1 cellular context compared by ENCODE assay signal in the genomic region with DNA sequence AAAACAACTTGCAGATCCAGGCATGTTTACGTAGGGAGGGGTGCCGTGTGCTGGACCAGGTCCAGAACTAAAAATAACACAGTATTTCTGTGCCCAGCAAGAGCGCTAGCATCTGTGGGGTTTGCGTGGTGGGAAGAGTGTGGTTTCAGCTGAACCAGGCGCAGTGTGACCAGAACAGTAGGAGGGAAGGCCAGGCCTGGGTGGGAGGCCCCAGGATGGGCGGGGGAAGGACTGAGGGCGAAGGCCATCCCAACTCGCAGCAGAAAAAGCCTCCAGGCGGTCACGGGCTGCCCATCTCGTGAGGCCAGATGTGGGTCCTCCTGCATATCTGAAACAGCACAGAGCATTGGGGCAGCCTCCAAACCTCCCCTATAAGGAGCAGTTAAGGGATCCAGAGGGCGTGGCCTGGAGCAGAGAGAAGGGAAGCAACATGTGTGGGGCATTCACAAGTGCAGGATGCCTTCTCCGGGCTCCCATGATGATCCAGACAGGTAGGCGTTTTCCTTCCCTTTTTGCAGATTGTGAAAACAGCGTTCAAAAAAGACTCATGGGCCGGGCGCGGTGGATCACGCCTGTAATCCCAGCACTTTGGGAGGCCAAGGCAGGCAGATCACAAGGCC.
TF ChIP-seq lines count a peak whose summit lies in the region.

No MANE protein-coding gene starts in this region.

TF ChIP-seq in HepG2, 621 proteins besides CTCF, POLR2A, EP300 and RAD21 (continued from another document and continues in another):
- TF ChIP-seq, protein P1, sequence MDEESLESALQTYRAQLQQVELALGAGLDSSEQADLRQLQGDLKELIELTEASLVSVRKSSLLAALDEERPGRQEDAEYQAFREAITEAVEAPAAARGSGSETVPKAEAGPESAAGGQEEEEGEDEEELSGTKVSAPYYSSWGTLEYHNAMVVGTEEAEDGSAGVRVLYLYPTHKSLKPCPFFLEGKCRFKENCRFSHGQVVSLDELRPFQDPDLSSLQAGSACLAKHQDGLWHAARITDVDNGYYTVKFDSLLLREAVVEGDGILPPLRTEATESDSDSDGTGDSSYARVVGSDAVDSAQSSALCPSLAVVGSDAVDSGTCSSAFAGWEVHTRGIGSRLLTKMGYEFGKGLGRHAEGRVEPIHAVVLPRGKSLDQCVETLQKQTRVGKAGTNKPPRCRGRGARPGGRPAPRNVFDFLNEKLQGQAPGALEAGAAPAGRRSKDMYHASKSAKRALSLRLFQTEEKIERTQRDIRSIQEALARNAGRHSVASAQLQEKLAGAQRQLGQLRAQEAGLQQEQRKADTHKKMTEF (CRISPR knock-in tag; IDR thresholded peaks at IDR 0.05), result no peak; the same call in 1 of the 2 replicates
- TF ChIP-seq, protein P2, sequence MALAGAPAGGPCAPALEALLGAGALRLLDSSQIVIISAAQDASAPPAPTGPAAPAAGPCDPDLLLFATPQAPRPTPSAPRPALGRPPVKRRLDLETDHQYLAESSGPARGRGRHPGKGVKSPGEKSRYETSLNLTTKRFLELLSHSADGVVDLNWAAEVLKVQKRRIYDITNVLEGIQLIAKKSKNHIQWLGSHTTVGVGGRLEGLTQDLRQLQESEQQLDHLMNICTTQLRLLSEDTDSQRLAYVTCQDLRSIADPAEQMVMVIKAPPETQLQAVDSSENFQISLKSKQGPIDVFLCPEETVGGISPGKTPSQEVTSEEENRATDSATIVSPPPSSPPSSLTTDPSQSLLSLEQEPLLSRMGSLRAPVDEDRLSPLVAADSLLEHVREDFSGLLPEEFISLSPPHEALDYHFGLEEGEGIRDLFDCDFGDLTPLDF (CRISPR knock-in tag; IDR thresholded peaks at IDR 0.05), result no peak
- TF ChIP-seq, protein P3, sequence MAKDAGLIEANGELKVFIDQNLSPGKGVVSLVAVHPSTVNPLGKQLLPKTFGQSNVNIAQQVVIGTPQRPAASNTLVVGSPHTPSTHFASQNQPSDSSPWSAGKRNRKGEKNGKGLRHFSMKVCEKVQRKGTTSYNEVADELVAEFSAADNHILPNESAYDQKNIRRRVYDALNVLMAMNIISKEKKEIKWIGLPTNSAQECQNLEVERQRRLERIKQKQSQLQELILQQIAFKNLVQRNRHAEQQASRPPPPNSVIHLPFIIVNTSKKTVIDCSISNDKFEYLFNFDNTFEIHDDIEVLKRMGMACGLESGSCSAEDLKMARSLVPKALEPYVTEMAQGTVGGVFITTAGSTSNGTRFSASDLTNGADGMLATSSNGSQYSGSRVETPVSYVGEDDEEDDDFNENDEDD (CRISPR knock-in tag; IDR thresholded peaks at IDR 0.05; ENCODE audit: borderline replicate concordance), result peak; percentile 52; the same call in 1 of the 2 replicates
- TF ChIP-seq RXRA (CRISPR knock-in tag; IDR thresholded peaks at IDR 0.05) (peak; percentile 43; the same call in 1 of the 2 replicates), ZNF572 (CRISPR knock-in tag; IDR thresholded peaks at IDR 0.05) (0 out of 2 replicates have a peak, but pooled peaks have one; percentile 23), IRX3 (CRISPR knock-in tag; IDR thresholded peaks at IDR 0.05; ENCODE audit: borderline replicate concordance, low read depth) (no peak), MEIS1 (CRISPR knock-in tag; IDR thresholded peaks at IDR 0.05; ENCODE audit: borderline replicate concordance) (0 out of 2 replicates have a peak, but pooled peaks have one; percentile 31), ELF1 (CRISPR knock-in tag; IDR thresholded peaks at IDR 0.05) (no peak), ZFP36 (IDR thresholded peaks at IDR 0.05; ENCODE audit: borderline replicate concordance, low read depth, low read length, partially characterized antibody) (no peak), ZSCAN12 (CRISPR knock-in tag; IDR thresholded peaks at IDR 0.05) (no peak), FOXJ3 (CRISPR knock-in tag; IDR thresholded peaks at IDR 0.05; ENCODE audit: borderline replicate concordance) (no peak; the same call in 1 of the 2 replicates), GTF2F1 (IDR thresholded peaks at IDR 0.05; ENCODE audit: low read length) (no peak), ZFAT (CRISPR knock-in tag; conservative IDR thresholded peaks at IDR 0.05) (no peak), CBX2 (IDR thresholded peaks at IDR 0.05; ENCODE audit: low read depth, low read length) (no peak), CBX2 (CRISPR knock-in tag; IDR thresholded peaks at IDR 0.05; ENCODE audit: low read depth) (no peak), ZNF629 (CRISPR knock-in tag; conservative IDR thresholded peaks at IDR 0.05) (no peak; the same call in 1 of the 2 replicates), HMG20A (CRISPR knock-in tag; IDR thresholded peaks at IDR 0.05; ENCODE audit: borderline replicate concordance) (no peak), STAG1 (CRISPR knock-in tag; IDR thresholded peaks at IDR 0.05) (0 out of 2 replicates have a peak, but pooled peaks have one; percentile 6), ZNF792 (CRISPR knock-in tag; IDR thresholded peaks at IDR 0.05) (no peak), GFI1 (CRISPR knock-in tag; IDR thresholded peaks at IDR 0.05; ENCODE audit: borderline replicate concordance) (no peak), ZBTB1 (CRISPR knock-in tag; IDR thresholded peaks at IDR 0.05; ENCODE audit: borderline replicate concordance) (no peak), ZNF431 (CRISPR knock-in tag; IDR thresholded peaks at IDR 0.05; ENCODE audit: borderline replicate concordance, low read depth) (no peak), RORA (CRISPR knock-in tag; IDR thresholded peaks at IDR 0.05) (no peak), SALL1 (CRISPR knock-in tag; IDR thresholded peaks at IDR 0.05) (peak; percentile 60; the same call in 1 of the 2 replicates), FOXM1 (CRISPR knock-in tag; IDR thresholded peaks at IDR 0.05) (no peak)
- TF ChIP-seq, protein P4, sequence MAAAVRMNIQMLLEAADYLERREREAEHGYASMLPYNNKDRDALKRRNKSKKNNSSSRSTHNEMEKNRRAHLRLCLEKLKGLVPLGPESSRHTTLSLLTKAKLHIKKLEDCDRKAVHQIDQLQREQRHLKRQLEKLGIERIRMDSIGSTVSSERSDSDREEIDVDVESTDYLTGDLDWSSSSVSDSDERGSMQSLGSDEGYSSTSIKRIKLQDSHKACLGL (CRISPR knock-in tag; IDR thresholded peaks at IDR 0.05), result no peak
- TF ChIP-seq, protein P5, sequence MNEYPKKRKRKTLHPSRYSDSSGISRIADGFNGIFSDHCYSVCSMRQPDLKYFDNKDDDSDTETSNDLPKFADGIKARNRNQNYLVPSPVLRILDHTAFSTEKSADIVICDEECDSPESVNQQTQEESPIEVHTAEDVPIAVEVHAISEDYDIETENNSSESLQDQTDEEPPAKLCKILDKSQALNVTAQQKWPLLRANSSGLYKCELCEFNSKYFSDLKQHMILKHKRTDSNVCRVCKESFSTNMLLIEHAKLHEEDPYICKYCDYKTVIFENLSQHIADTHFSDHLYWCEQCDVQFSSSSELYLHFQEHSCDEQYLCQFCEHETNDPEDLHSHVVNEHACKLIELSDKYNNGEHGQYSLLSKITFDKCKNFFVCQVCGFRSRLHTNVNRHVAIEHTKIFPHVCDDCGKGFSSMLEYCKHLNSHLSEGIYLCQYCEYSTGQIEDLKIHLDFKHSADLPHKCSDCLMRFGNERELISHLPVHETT (CRISPR knock-in tag; conservative IDR thresholded peaks at IDR 0.05), result no peak
- TF ChIP-seq, protein P6, sequence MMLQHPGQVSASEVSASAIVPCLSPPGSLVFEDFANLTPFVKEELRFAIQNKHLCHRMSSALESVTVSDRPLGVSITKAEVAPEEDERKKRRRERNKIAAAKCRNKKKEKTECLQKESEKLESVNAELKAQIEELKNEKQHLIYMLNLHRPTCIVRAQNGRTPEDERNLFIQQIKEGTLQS (CRISPR knock-in tag; IDR thresholded peaks at IDR 0.05), result no peak
- TF ChIP-seq, protein P7, sequence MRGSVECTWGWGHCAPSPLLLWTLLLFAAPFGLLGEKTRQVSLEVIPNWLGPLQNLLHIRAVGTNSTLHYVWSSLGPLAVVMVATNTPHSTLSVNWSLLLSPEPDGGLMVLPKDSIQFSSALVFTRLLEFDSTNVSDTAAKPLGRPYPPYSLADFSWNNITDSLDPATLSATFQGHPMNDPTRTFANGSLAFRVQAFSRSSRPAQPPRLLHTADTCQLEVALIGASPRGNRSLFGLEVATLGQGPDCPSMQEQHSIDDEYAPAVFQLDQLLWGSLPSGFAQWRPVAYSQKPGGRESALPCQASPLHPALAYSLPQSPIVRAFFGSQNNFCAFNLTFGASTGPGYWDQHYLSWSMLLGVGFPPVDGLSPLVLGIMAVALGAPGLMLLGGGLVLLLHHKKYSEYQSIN (CRISPR knock-in tag; IDR thresholded peaks at IDR 0.05; ENCODE audit: borderline replicate concordance), result no peak
- TF ChIP-seq, protein P8, sequence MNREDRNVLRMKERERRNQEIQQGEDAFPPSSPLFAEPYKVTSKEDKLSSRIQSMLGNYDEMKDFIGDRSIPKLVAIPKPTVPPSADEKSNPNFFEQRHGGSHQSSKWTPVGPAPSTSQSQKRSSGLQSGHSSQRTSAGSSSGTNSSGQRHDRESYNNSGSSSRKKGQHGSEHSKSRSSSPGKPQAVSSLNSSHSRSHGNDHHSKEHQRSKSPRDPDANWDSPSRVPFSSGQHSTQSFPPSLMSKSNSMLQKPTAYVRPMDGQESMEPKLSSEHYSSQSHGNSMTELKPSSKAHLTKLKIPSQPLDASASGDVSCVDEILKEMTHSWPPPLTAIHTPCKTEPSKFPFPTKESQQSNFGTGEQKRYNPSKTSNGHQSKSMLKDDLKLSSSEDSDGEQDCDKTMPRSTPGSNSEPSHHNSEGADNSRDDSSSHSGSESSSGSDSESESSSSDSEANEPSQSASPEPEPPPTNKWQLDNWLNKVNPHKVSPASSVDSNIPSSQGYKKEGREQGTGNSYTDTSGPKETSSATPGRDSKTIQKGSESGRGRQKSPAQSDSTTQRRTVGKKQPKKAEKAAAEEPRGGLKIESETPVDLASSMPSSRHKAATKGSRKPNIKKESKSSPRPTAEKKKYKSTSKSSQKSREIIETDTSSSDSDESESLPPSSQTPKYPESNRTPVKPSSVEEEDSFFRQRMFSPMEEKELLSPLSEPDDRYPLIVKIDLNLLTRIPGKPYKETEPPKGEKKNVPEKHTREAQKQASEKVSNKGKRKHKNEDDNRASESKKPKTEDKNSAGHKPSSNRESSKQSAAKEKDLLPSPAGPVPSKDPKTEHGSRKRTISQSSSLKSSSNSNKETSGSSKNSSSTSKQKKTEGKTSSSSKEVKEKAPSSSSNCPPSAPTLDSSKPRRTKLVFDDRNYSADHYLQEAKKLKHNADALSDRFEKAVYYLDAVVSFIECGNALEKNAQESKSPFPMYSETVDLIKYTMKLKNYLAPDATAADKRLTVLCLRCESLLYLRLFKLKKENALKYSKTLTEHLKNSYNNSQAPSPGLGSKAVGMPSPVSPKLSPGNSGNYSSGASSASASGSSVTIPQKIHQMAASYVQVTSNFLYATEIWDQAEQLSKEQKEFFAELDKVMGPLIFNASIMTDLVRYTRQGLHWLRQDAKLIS (CRISPR knock-in tag; IDR thresholded peaks at IDR 0.05), result no peak
- TF ChIP-seq, protein P9, sequence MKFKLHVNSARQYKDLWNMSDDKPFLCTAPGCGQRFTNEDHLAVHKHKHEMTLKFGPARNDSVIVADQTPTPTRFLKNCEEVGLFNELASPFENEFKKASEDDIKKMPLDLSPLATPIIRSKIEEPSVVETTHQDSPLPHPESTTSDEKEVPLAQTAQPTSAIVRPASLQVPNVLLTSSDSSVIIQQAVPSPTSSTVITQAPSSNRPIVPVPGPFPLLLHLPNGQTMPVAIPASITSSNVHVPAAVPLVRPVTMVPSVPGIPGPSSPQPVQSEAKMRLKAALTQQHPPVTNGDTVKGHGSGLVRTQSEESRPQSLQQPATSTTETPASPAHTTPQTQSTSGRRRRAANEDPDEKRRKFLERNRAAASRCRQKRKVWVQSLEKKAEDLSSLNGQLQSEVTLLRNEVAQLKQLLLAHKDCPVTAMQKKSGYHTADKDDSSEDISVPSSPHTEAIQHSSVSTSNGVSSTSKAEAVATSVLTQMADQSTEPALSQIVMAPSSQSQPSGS (CRISPR knock-in tag; IDR thresholded peaks at IDR 0.05), result no peak
- TF ChIP-seq, protein P10, sequence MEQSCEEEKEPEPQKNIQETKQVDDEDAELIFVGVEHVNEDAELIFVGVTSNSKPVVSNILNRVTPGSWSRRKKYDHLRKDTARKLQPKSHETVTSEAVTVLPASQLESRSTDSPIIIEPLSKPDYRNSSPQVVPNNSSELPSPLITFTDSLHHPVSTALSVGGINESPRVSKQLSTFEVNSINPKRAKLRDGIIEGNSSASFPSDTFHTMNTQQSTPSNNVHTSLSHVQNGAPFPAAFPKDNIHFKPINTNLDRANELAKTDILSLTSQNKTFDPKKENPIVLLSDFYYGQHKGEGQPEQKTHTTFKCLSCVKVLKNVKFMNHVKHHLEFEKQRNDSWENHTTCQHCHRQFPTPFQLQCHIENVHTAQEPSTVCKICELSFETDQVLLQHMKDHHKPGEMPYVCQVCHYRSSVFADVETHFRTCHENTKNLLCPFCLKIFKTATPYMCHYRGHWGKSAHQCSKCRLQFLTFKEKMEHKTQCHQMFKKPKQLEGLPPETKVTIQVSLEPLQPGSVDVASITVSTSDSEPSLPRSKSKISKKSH (CRISPR knock-in tag; IDR thresholded peaks at IDR 0.05; ENCODE audit: borderline replicate concordance), result no peak
- TF ChIP-seq, protein P11, sequence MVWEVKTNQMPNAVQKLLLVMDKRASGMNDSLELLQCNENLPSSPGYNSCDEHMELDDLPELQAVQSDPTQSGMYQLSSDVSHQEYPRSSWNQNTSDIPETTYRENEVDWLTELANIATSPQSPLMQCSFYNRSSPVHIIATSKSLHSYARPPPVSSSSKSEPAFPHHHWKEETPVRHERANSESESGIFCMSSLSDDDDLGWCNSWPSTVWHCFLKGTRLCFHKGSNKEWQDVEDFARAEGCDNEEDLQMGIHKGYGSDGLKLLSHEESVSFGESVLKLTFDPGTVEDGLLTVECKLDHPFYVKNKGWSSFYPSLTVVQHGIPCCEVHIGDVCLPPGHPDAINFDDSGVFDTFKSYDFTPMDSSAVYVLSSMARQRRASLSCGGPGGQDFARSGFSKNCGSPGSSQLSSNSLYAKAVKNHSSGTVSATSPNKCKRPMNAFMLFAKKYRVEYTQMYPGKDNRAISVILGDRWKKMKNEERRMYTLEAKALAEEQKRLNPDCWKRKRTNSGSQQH (CRISPR knock-in tag; IDR thresholded peaks at IDR 0.05; ENCODE audit: low read depth), result no peak
- TF ChIP-seq, protein P12, sequence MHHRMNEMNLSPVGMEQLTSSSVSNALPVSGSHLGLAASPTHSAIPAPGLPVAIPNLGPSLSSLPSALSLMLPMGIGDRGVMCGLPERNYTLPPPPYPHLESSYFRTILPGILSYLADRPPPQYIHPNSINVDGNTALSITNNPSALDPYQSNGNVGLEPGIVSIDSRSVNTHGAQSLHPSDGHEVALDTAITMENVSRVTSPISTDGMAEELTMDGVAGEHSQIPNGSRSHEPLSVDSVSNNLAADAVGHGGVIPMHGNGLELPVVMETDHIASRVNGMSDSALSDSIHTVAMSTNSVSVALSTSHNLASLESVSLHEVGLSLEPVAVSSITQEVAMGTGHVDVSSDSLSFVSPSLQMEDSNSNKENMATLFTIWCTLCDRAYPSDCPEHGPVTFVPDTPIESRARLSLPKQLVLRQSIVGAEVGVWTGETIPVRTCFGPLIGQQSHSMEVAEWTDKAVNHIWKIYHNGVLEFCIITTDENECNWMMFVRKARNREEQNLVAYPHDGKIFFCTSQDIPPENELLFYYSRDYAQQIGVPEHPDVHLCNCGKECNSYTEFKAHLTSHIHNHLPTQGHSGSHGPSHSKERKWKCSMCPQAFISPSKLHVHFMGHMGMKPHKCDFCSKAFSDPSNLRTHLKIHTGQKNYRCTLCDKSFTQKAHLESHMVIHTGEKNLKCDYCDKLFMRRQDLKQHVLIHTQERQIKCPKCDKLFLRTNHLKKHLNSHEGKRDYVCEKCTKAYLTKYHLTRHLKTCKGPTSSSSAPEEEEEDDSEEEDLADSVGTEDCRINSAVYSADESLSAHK (CRISPR knock-in tag; IDR thresholded peaks at IDR 0.05; ENCODE audit: borderline replicate concordance), result no peak
